Comparison of ENCODE assay signal across 12 cellular contexts in the genomic region with DNA sequence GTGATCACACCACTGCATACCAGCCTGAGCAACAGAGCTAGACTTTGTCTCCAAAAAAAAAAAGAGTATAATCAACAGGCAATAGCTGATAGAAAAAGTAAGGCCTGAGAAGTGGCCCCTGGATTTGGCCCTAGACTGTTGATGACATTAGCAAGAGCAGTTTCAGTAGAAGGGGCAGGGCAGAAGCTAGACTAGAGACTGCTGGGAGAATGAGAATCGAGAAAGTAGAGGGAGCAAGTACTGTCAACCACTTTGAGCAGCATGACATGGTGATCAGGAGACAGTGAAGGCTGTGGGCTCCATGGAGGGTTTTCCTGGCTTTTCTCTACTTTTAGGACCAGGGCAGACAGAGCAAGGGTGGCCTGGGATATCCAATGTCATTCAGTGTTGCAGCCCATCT. TPM values are rescaled to one million over a fixed set of nuclear protein-coding genes. Genes with fewer than 3 reads are reported as not detected.
DNase-seq lines count a peak whose midpoint lies in the region; ATAC-seq, FAIRE-seq and TF ChIP-seq lines count a peak whose summit lies in the region.
"Had no signal": no experiment of that assay in that cellular context is flagged by ENCODE, and none has a peak within 500 bp of the region (broad histone marks: within the 10 kb centered on the region; RNA-seq: fewer than 3 reads in every experiment).

No MANE protein-coding gene starts in this region.

- FAIRE-seq in K562 (lab: Jason Lieb, UNC): no peak

- ATAC-seq in GM18517 (IDR thresholded peaks at IDR 0.05; ENCODE audit: unreplicated experiment) (peak; percentile 55), GM21381 (IDR thresholded peaks at IDR 0.05; ENCODE audit: unreplicated experiment) (peak; percentile 39), HG03066 (IDR thresholded peaks at IDR 0.05; ENCODE audit: low read depth, unreplicated experiment) (peak; percentile 60), K562 (peak; percentile 17; the same call in 1 of the 3 replicates)
- ATAC-seq in activated CD4-positive, alpha-beta T cell treated with anti-CD3 and anti-CD28 coated beads for 36 hours: no peak
- no peak for ATAC-seq in CD8-positive, alpha-beta T cell

- H3K4me3 Mint-ChIP-seq in activated CD4-positive, alpha-beta T cell treated with anti-CD3 and anti-CD28 coated beads for 36 hours: no peak overlapping the region
- no peak overlapping the region for H3K4me3 Mint-ChIP-seq in CD8-positive, alpha-beta T cell

- H3K4me2 ChIP-seq in K562 (ENCODE audit: insufficient read depth, low read length): no peak overlapping the region

- no peaks in the 10 kb centered on the region; a peak in 1 of 5 replicates for H3K4me1 ChIP-seq in K562 (replicated peaks in 1 of 2; ENCODE audit: control insufficient read depth in 2 of 2, insufficient read depth in 2 of 2, low read length in 2 of 2)
- H3K4me1 ChIP-seq in effector memory CD4-positive, alpha-beta T cell (ENCODE audit: control insufficient read depth, insufficient read depth, low read length, poor library complexity, severe bottlenecking): no peaks in the 10 kb centered on the region
- H3K4me1 ChIP-seq in CD8-positive, alpha-beta T cell (ENCODE audit: insufficient read depth, low read length): no peaks in the 10 kb centered on the region
- H3K4me1 ChIP-seq: body of pancreas had no signal

- H2AFZ ChIP-seq in K562 (ENCODE audit: low read depth, low read length): 0 out of 2 replicates have a peak overlapping the region, but pooled peaks have one; percentile 24

- no peaks in the 10 kb centered on the region for H3K9me3 ChIP-seq in K562 (replicated peaks; ENCODE audit: control insufficient read depth, insufficient read depth, low read depth, low read length)
- H3K9me3 ChIP-seq in effector memory CD4-positive, alpha-beta T cell (ENCODE audit: control insufficient read depth, low read length): no peaks in the 10 kb centered on the region
- H3K9me3 ChIP-seq in CD8-positive, alpha-beta T cell (ENCODE audit: low read length): no peaks in the 10 kb centered on the region
- H3K9me3 ChIP-seq: body of pancreas had no signal

- peaks cover 0 to 9% of the 10 kb centered on the region in 2 experiments; a peak in 2 of 5 replicates for H3K27me3 ChIP-seq in K562 (ENCODE audit: control insufficient read depth in 2 of 2, insufficient read depth in 2 of 2, low read length in 2 of 2)
- no peaks in the 10 kb centered on the region for H3K27me3 ChIP-seq in effector memory CD4-positive, alpha-beta T cell (replicated peaks; ENCODE audit: control insufficient read depth, insufficient read depth, low read length, poor library complexity, severe bottlenecking)
- no peaks in the 10 kb centered on the region for H3K27me3 ChIP-seq in CD8-positive, alpha-beta T cell (ENCODE audit: insufficient read depth, low read length)
- H3K27me3 ChIP-seq: body of pancreas had no signal

- no peak for TF ChIP-seq RAD21 in K562 (CRISPR knock-in tag; conservative IDR thresholded peaks at IDR 0.05 in 1 of 2, IDR thresholded peaks at IDR 0.05 in 1 of 2)

- no peaks in the 10 kb centered on the region for H3K79me2 ChIP-seq in K562 (ENCODE audit: control insufficient read depth, insufficient read depth, low read length)

- no peak for DNase-seq in K562 (ENCODE audit: extremely low read depth in 1 of 4, low spot score in 3 of 4)
- no peak for DNase-seq in effector memory CD4-positive, alpha-beta T cell
- no peak for DNase-seq in RPMI8226
- no peak for DNase-seq in activated CD4-positive, alpha-beta T cell treated with anti-CD3 and anti-CD28 coated beads for 36 hours
- no peak for DNase-seq in CD8-positive, alpha-beta T cell

- POLR2A ChIA-PET in K562 (lab: Yijun Ruan, JAX): interaction anchor here (0.6 to 1.1 kb wide), 3 partner anchors 12 to 502 kb away, joined by 3 read pairs; no protein-coding TSS in a partner anchor
- POLR2A ChIA-PET in activated CD4-positive, alpha-beta T cell treated with anti-CD3 and anti-CD28 coated beads for 36 hours (lab: Charles Lee): no interaction called here
- POLR2A ChIA-PET in CD8-positive, alpha-beta T cell (lab: Charles Lee): interaction anchor here (0.6 to 0.9 kb wide), 2 partner anchors 9 to 42 kb away, joined by 3 read pairs; no protein-coding TSS in a partner anchor

- H3K27ac ChIP-seq in K562 (ENCODE audit: extremely low read depth, low read depth, low read length): no peak overlapping the region
- no peak overlapping the region for H3K27ac ChIP-seq in effector memory CD4-positive, alpha-beta T cell (ENCODE audit: insufficient read depth, low read length, poor library complexity, severe bottlenecking)
- no peak overlapping the region for H3K27ac ChIP-seq in CD8-positive, alpha-beta T cell (ENCODE audit: low read depth, low read length)
- H3K27ac ChIP-seq: body of pancreas had no signal

- TF ChIP-seq EP300 in K562 (IDR thresholded peaks at IDR 0.05; ENCODE audit: low read length): no peak

- H3K36me3 ChIP-seq in K562 (ENCODE audit: control insufficient read depth, insufficient read depth, low read length): no peaks in the 10 kb centered on the region
- no peaks in the 10 kb centered on the region for H3K36me3 ChIP-seq in effector memory CD4-positive, alpha-beta T cell (ENCODE audit: control insufficient read depth, insufficient read depth, low read length)
- H3K36me3 ChIP-seq in CD8-positive, alpha-beta T cell (ENCODE audit: insufficient read depth, low read length): no peaks in the 10 kb centered on the region

- BruUV-seq in K562 (replicated peaks; lab: Mats Ljungman, UMichigan): no TSS peak

- H3K4me3 ChIP-seq in K562: no peak overlapping the region
- H3K4me3 ChIP-seq in effector memory CD4-positive, alpha-beta T cell (ENCODE audit: insufficient read depth, low read depth, low read length, poor library complexity, severe bottlenecking): no peak overlapping the region
- no peak overlapping the region for H3K4me3 ChIP-seq in CD8-positive, alpha-beta T cell (ENCODE audit: low read depth, low read length)
- H3K4me3 ChIP-seq: body of pancreas had no signal

- CTCF ChIA-PET in K562 (lab: Yijun Ruan, JAX; ENCODE audit: low intra/inter-chr PET ratio): no interaction called here
- CTCF ChIA-PET in activated CD4-positive, alpha-beta T cell treated with anti-CD3 and anti-CD28 coated beads for 36 hours (lab: Charles Lee): interaction anchor here (2.4 kb wide), 1 partner anchor 12 kb away, joined by 6 read pairs; no protein-coding TSS in a partner anchor
- CTCF ChIA-PET in CD8-positive, alpha-beta T cell (lab: Charles Lee): interaction anchor here (1.0 to 1.5 kb wide), 3 partner anchors 15 to 120 kb away, joined by 3 to 4 read pairs (median 3); no protein-coding TSS in a partner anchor

- H4K20me1 ChIP-seq in K562 (replicated peaks; ENCODE audit: control insufficient read depth, insufficient read depth, low read length): no peaks in the 10 kb centered on the region

- in situ Hi-C loops in K562 (cut with MboI): no loop called here

- no peak for TF ChIP-seq POLR2A in K562 (conservative IDR thresholded peaks at IDR 0.05)

- peaks cover 10% of the 10 kb centered on the region for H3K4me1 Mint-ChIP-seq in activated CD4-positive, alpha-beta T cell treated with anti-CD3 and anti-CD28 coated beads for 36 hours
- peaks cover 11% of the 10 kb centered on the region for H3K4me1 Mint-ChIP-seq in CD8-positive, alpha-beta T cell (ENCODE audit: low read depth)

- no peaks in the 10 kb centered on the region for H3K27me3 Mint-ChIP-seq in activated CD4-positive, alpha-beta T cell treated with anti-CD3 and anti-CD28 coated beads for 36 hours
- H3K27me3 Mint-ChIP-seq in CD8-positive, alpha-beta T cell (ENCODE audit: low read depth): no peaks in the 10 kb centered on the region

- no peaks in the 10 kb centered on the region for H3K9me3 Mint-ChIP-seq in activated CD4-positive, alpha-beta T cell treated with anti-CD3 and anti-CD28 coated beads for 36 hours (ENCODE audit: low read depth)
- H3K9me3 Mint-ChIP-seq in CD8-positive, alpha-beta T cell: no peaks in the 10 kb centered on the region
- H3K9me3 Mint-ChIP-seq: stimulated activated naive CD8-positive, alpha-beta T cell treated with anti-CD3 and anti-CD28 coated beads, Interleukin-15, Interleukin-2, amounts not matched to agents 100 ng/mL and 50 ng/mL, for 24 hours had no signal

- no peak overlapping the region for H3K27ac Mint-ChIP-seq in activated CD4-positive, alpha-beta T cell treated with anti-CD3 and anti-CD28 coated beads for 36 hours
- no peak overlapping the region for H3K27ac Mint-ChIP-seq in CD8-positive, alpha-beta T cell

- no peak for TF ChIP-seq CTCF in K562 (IDR thresholded peaks at IDR 0.05 in 2 of 3, conservative IDR thresholded peaks at IDR 0.05 in 1 of 3; ENCODE audit: insufficient read depth in 2 of 3, low read depth in 1 of 3, low read length in 3 of 3)
- TF ChIP-seq CTCF in CD8-positive, alpha-beta T cell (IDR thresholded peaks at IDR 0.05): no peak

- no peaks in the 10 kb centered on the region for H3K9me1 ChIP-seq in K562 (ENCODE audit: control insufficient read depth, insufficient read depth, low read length)

- intact Hi-C loops in K562 (cut with micrococcal nuclease): no loop called here
- intact Hi-C loops in activated CD4-positive, alpha-beta T cell treated with anti-CD3 and anti-CD28 coated beads for 36 hours (cut with DNase I, micrococcal nuclease): no loop called here
- intact Hi-C loops in CD8-positive, alpha-beta T cell (cut with DNase I, micrococcal nuclease): no loop called here

- no peaks in the 10 kb centered on the region for H3K36me3 Mint-ChIP-seq in activated CD4-positive, alpha-beta T cell treated with anti-CD3 and anti-CD28 coated beads for 36 hours (ENCODE audit: low read depth)
- no peaks in the 10 kb centered on the region for H3K36me3 Mint-ChIP-seq in CD8-positive, alpha-beta T cell

- no peak overlapping the region for H3K9ac ChIP-seq in K562 (ENCODE audit: insufficient read depth in 1 of 2, low read depth in 2 of 2, low read length in 2 of 2)

- 0% methylated on average over 1 of the region's 1 CpG for WGBS in K562 (ENCODE audit: insufficient coverage, low coverage, missing lambda C conversion rate)

RNA-seq across cellular contexts. Expression of gene B4GALT1, which starts 34.9 kb away (rescaled TPM):
- total RNA-seq in K562 (2011; cell fraction: chromatin; rRNA removed; ENCODE audit: low replicate concordance): 14.7 and 14.9 TPM in 2 replicates
- 17.9 and 22.7 TPM in 2 replicates for total RNA-seq in K562 (2011; cell fraction: nucleolus; rRNA removed)
- total RNA-seq in K562 (2011; cell fraction: nucleoplasm; rRNA removed): 32.8 and 52.0 TPM in 2 replicates
- total RNA-seq in K562 (2014; rRNA removed) (7.1 and 8.7 TPM in 2 replicates), K562 (2014; rRNA removed; fragmentation: Illumina TruSeq; extraction: Trizol) (4.4 and 4.8 TPM in 2 replicates), K562 (2015; rRNA removed; fragmentation: Illumina TruSeq; extraction: Trizol) (3.7 and 4.1 TPM in 2 replicates), K562 (2021) (22.0 and 26.8 TPM in 2 replicates)
- polyA plus RNA-seq in K562 (2011; rRNA removed) (9.6 and 10.1 TPM in 2 replicates), K562 (2014; fragmentation: Illumina TruSeq; extraction: Trizol) (21.4 and 23.8 TPM in 2 replicates), K562 (2014; fragmentation: Nextera tagmentation; extraction: Ambion mirVana) (1 to 10 TPM; 5.2 to 6.0 TPM), K562 (2014; rRNA removed) (10.7 and 13.2 TPM in 2 replicates)
- 13.7 and 14.3 TPM in 2 replicates for polyA plus RNA-seq in K562 (2011; cell fraction: cytosol; rRNA removed)
- 5.3 and 6.6 TPM in 2 replicates for polyA plus RNA-seq in K562 (2011; cell fraction: nucleus; rRNA removed)
- 16.9 and 32.7 TPM in 2 replicates for polyA plus RNA-seq in K562 (2012)
- 16.0 and 18.9 TPM in 2 replicates for polyA minus RNA-seq in K562 (2011; rRNA and poly(A)+ RNA removed)
- polyA minus RNA-seq in K562 (2011; cell fraction: cytosol; rRNA and poly(A)+ RNA removed): 15.1 and 15.4 TPM in 2 replicates
- polyA minus RNA-seq in K562 (2011; cell fraction: nucleus; rRNA and poly(A)+ RNA removed): 3.9 and 4.0 TPM in 2 replicates
- total RNA-seq in activated CD4-positive, alpha-beta T cell treated with anti-CD3 and anti-CD28 coated beads for 36 hours: 10 to 100 TPM; 44.5 to 47.1 TPM
- total RNA-seq in CD8-positive, alpha-beta T cell: 100 to 1,000 TPM; 139 to 140 TPM

RNA-seq across cellular contexts. Expression of gene SPINK4, which starts 37.9 kb away (rescaled TPM):
- not detected in 2 replicates for total RNA-seq in K562 (2011; cell fraction: chromatin; rRNA removed; ENCODE audit: low replicate concordance)
- not detected in 2 replicates for total RNA-seq in K562 (2011; cell fraction: nucleolus; rRNA removed)
- total RNA-seq in K562 (2011; cell fraction: nucleoplasm; rRNA removed): not detected in 2 replicates
- total RNA-seq in K562 (2014; rRNA removed) (not detected in 2 replicates), K562 (2014; rRNA removed; fragmentation: Illumina TruSeq; extraction: Trizol) (1.1 and 1.6 TPM in 2 replicates), K562 (2015; rRNA removed; fragmentation: Illumina TruSeq; extraction: Trizol) (not detected in 2 replicates), K562 (2021) (0.80 TPM in 1 of 2 replicates, not detected in the other)
- polyA plus RNA-seq in K562 (2011; rRNA removed) (0.74 and 1.1 TPM in 2 replicates), K562 (2014; fragmentation: Illumina TruSeq; extraction: Trizol) (2.0 and 2.1 TPM in 2 replicates), K562 (2014; fragmentation: Nextera tagmentation; extraction: Ambion mirVana) (1 to 10 TPM; 3.9 to 5.5 TPM), K562 (2014; rRNA removed) (2.1 and 5.1 TPM in 2 replicates)
- polyA plus RNA-seq in K562 (2011; cell fraction: cytosol; rRNA removed): 1.3 TPM in 1 of 2 replicates, not detected in the other
- polyA plus RNA-seq in K562 (2011; cell fraction: nucleus; rRNA removed): not detected in 2 replicates
- polyA plus RNA-seq in K562 (2012): 0.92 and 2.0 TPM in 2 replicates
- not detected in 2 replicates for polyA minus RNA-seq in K562 (2011; rRNA and poly(A)+ RNA removed)
- polyA minus RNA-seq in K562 (2011; cell fraction: cytosol; rRNA and poly(A)+ RNA removed): 11.9 and 19.0 TPM in 2 replicates
- 3.2 TPM in 1 of 2 replicates, not detected in the other for polyA minus RNA-seq in K562 (2011; cell fraction: nucleus; rRNA and poly(A)+ RNA removed)
- not detected for total RNA-seq in activated CD4-positive, alpha-beta T cell treated with anti-CD3 and anti-CD28 coated beads for 36 hours
- total RNA-seq in CD8-positive, alpha-beta T cell: not detected
- total RNA-seq: body of pancreas, fibroblast of lung, lower leg skin had no signal
- polyA plus RNA-seq: fibroblast of lung had no signal

Comparison
In these comparisons a context has a peak if more than half of its experiments do, and no peak if none do; other contexts are left out.
1. ATAC-seq: peak in GM18517 (single experiment), GM21381 (single experiment), HG03066 (single experiment) and K562 (single experiment); none in activated CD4-positive, alpha-beta T cell treated with anti-CD3 and anti-CD28 coated beads for 36 hours (single experiment) and CD8-positive, alpha-beta T cell (single experiment).